Comparison of ENCODE assay signal across 1 cellular context in genomic region chr6:132021552-132022375, GRCh38.
A peak's percentile ranks its signal among the peaks of the same experiment; 100 is the strongest.
TF ChIP-seq lines count a peak whose summit lies in the region.

No MANE protein-coding gene starts in this region.

TF ChIP-seq in HepG2, 621 proteins besides CTCF, POLR2A, EP300 and RAD21 (continued from another document and continues in another):
- TF ChIP-seq, protein P1, sequence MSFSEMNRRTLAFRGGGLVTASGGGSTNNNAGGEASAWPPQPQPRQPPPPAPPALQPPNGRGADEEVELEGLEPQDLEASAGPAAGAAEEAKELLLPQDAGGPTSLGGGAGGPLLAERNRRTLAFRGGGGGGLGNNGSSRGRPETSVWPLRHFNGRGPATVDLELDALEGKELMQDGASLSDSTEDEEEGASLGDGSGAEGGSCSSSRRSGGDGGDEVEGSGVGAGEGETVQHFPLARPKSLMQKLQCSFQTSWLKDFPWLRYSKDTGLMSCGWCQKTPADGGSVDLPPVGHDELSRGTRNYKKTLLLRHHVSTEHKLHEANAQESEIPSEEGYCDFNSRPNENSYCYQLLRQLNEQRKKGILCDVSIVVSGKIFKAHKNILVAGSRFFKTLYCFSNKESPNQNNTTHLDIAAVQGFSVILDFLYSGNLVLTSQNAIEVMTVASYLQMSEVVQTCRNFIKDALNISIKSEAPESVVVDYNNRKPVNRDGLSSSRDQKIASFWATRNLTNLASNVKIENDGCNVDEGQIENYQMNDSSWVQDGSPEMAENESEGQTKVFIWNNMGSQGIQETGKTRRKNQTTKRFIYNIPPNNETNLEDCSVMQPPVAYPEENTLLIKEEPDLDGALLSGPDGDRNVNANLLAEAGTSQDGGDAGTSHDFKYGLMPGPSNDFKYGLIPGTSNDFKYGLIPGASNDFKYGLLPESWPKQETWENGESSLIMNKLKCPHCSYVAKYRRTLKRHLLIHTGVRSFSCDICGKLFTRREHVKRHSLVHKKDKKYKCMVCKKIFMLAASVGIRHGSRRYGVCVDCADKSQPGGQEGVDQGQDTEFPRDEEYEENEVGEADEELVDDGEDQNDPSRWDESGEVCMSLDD (CRISPR knock-in tag; IDR thresholded peaks at IDR 0.05; ENCODE audit: borderline replicate concordance): no peak
- no peak for TF ChIP-seq ZNF501 (CRISPR knock-in tag; IDR thresholded peaks at IDR 0.05)
- no peak for TF ChIP-seq TCF12 (IDR thresholded peaks at IDR 0.05)
- TF ChIP-seq TCF12 (CRISPR knock-in tag; IDR thresholded peaks at IDR 0.05): no peak
- TF ChIP-seq ZNF781 (CRISPR knock-in tag; IDR thresholded peaks at IDR 0.05; ENCODE audit: borderline replicate concordance, not compliant biosample characterization): no peak
- TF ChIP-seq RELA (CRISPR knock-in tag; IDR thresholded peaks at IDR 0.05): no peak
- TF ChIP-seq SIX1 (CRISPR knock-in tag; IDR thresholded peaks at IDR 0.05; ENCODE audit: borderline replicate concordance): no peak
- TF ChIP-seq PTBP1 (IDR thresholded peaks at IDR 0.05; ENCODE audit: low read depth, low read length, poor library complexity, severe bottlenecking): no peak
- peak; percentile 63; the same call in 1 of the 2 replicates for TF ChIP-seq PITX1 (CRISPR knock-in tag; IDR thresholded peaks at IDR 0.05)
- TF ChIP-seq, protein P2, sequence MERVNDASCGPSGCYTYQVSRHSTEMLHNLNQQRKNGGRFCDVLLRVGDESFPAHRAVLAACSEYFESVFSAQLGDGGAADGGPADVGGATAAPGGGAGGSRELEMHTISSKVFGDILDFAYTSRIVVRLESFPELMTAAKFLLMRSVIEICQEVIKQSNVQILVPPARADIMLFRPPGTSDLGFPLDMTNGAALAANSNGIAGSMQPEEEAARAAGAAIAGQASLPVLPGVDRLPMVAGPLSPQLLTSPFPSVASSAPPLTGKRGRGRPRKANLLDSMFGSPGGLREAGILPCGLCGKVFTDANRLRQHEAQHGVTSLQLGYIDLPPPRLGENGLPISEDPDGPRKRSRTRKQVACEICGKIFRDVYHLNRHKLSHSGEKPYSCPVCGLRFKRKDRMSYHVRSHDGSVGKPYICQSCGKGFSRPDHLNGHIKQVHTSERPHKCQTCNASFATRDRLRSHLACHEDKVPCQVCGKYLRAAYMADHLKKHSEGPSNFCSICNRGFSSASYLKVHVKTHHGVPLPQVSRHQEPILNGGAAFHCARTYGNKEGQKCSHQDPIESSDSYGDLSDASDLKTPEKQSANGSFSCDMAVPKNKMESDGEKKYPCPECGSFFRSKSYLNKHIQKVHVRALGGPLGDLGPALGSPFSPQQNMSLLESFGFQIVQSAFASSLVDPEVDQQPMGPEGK (CRISPR knock-in tag; IDR thresholded peaks at IDR 0.05): no peak
- peak in 1 of 2 experiments; percentile 49; a peak in 1 of 4 replicates for TF ChIP-seq KLF16 (CRISPR knock-in tag; IDR thresholded peaks at IDR 0.05)
- no peak for TF ChIP-seq ZNF484 (CRISPR knock-in tag; IDR thresholded peaks at IDR 0.05; ENCODE audit: borderline replicate concordance, low read depth)
- TF ChIP-seq EED (CRISPR knock-in tag; IDR thresholded peaks at IDR 0.05): no peak
- TF ChIP-seq ZMYM3 (CRISPR knock-in tag; IDR thresholded peaks at IDR 0.05): peak; percentile 69; the same call in 1 of the 2 replicates
- no peak for TF ChIP-seq RFXANK (CRISPR knock-in tag; IDR thresholded peaks at IDR 0.05)
- TF ChIP-seq ZNF431 (CRISPR knock-in tag; IDR thresholded peaks at IDR 0.05; ENCODE audit: borderline replicate concordance, low read depth): no peak
- TF ChIP-seq RNF219 (CRISPR knock-in tag; IDR thresholded peaks at IDR 0.05): no peak; the same call in 1 of the 2 replicates
- TF ChIP-seq, protein P3, sequence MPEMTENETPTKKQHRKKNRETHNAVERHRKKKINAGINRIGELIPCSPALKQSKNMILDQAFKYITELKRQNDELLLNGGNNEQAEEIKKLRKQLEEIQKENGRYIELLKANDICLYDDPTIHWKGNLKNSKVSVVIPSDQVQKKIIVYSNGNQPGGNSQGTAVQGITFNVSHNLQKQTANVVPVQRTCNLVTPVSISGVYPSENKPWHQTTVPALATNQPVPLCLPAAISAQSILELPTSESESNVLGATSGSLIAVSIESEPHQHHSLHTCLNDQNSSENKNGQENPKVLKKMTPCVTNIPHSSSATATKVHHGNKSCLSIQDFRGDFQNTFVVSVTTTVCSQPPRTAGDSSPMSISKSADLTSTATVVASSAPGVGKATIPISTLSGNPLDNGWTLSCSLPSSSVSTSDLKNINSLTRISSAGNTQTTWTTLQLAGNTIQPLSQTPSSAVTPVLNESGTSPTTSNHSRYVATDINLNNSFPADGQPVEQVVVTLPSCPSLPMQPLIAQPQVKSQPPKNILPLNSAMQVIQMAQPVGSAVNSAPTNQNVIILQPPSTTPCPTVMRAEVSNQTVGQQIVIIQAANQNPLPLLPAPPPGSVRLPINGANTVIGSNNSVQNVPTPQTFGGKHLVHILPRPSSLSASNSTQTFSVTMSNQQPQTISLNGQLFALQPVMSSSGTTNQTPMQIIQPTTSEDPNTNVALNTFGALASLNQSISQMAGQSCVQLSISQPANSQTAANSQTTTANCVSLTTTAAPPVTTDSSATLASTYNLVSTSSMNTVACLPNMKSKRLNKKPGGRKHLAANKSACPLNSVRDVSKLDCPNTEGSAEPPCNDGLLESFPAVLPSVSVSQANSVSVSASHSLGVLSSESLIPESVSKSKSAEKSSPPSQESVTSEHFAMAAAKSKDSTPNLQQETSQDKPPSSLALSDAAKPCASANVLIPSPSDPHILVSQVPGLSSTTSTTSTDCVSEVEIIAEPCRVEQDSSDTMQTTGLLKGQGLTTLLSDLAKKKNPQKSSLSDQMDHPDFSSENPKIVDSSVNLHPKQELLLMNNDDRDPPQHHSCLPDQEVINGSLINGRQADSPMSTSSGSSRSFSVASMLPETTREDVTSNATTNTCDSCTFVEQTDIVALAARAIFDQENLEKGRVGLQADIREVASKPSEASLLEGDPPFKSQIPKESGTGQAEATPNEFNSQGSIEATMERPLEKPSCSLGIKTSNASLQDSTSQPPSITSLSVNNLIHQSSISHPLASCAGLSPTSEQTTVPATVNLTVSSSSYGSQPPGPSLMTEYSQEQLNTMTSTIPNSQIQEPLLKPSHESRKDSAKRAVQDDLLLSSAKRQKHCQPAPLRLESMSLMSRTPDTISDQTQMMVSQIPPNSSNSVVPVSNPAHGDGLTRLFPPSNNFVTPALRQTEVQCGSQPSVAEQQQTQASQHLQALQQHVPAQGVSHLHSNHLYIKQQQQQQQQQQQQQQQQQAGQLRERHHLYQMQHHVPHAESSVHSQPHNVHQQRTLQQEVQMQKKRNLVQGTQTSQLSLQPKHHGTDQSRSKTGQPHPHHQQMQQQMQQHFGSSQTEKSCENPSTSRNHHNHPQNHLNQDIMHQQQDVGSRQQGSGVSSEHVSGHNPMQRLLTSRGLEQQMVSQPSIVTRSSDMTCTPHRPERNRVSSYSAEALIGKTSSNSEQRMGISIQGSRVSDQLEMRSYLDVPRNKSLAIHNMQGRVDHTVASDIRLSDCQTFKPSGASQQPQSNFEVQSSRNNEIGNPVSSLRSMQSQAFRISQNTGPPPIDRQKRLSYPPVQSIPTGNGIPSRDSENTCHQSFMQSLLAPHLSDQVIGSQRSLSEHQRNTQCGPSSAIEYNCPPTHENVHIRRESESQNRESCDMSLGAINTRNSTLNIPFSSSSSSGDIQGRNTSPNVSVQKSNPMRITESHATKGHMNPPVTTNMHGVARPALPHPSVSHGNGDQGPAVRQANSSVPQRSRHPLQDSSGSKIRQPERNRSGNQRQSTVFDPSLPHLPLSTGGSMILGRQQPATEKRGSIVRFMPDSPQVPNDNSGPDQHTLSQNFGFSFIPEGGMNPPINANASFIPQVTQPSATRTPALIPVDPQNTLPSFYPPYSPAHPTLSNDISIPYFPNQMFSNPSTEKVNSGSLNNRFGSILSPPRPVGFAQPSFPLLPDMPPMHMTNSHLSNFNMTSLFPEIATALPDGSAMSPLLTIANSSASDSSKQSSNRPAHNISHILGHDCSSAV (CRISPR knock-in tag; IDR thresholded peaks at IDR 0.05; ENCODE audit: borderline replicate concordance): no peak
- TF ChIP-seq ZNF121 (CRISPR knock-in tag; IDR thresholded peaks at IDR 0.05): no peak
- TF ChIP-seq PRPF4 (IDR thresholded peaks at IDR 0.05; ENCODE audit: low read depth, low read length, poor library complexity, severe bottlenecking): no peak
- TF ChIP-seq ZNF567 (CRISPR knock-in tag; IDR thresholded peaks at IDR 0.05; ENCODE audit: borderline replicate concordance): no peak
- TF ChIP-seq MIER2 (CRISPR knock-in tag; IDR thresholded peaks at IDR 0.05): peak; percentile 61; the same call in 1 of the 2 replicates
- peak; percentile 22 for TF ChIP-seq SKI (IDR thresholded peaks at IDR 0.05; ENCODE audit: partially characterized antibody)
- TF ChIP-seq NR2F2 (IDR thresholded peaks at IDR 0.05; ENCODE audit: borderline replicate concordance, low read depth): no peak; the same call in none of the 2 replicates
- no peak for TF ChIP-seq CREB3 (CRISPR knock-in tag; IDR thresholded peaks at IDR 0.05)
- TF ChIP-seq FOXP4 (CRISPR knock-in tag; IDR thresholded peaks at IDR 0.05): peak; percentile 81
- no peak for TF ChIP-seq RERE (CRISPR knock-in tag; IDR thresholded peaks at IDR 0.05; ENCODE audit: low read depth)
- TF ChIP-seq ZBTB7B (CRISPR knock-in tag; IDR thresholded peaks at IDR 0.05): no peak
- TF ChIP-seq, protein P4, sequence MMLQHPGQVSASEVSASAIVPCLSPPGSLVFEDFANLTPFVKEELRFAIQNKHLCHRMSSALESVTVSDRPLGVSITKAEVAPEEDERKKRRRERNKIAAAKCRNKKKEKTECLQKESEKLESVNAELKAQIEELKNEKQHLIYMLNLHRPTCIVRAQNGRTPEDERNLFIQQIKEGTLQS (CRISPR knock-in tag; IDR thresholded peaks at IDR 0.05): no peak
- no peak for TF ChIP-seq ZNF549 (CRISPR knock-in tag; IDR thresholded peaks at IDR 0.05)
- no peak; the same call in 1 of the 2 replicates for TF ChIP-seq ZNF331 (CRISPR knock-in tag; IDR thresholded peaks at IDR 0.05)
- TF ChIP-seq ETV6 (CRISPR knock-in tag; conservative IDR thresholded peaks at IDR 0.05): no peak
